ENCODE assay signal across 8 cellular contexts in the genomic region with DNA sequence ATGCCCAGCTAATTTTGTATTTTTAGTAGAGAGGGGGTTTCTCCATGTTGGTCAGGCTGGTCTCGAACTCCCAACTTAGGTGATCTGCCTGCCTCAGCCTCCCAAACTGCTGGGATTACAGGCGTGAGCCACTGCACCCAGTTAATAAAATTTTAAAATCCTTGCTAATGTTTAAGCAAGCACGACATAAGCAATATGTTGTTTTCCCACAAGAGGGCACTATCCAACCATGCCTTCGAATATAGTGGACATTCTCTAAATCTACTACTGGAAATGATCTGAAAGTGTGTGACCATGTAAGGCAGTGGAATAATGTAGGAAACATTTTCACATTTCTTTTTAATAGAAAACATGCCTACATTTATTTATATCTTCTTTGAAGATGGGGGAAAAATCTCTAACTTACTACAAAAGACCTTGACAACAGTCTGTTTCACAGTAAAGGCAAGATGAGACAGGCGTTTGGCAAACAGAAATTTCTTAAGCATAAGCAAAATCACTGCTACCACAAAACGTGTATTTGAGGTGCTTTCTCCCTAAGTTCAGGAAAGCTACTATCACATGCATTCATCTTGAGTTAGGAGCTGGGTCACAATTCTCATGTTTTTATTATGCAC. TPM values are rescaled to one million over a fixed set of nuclear protein-coding genes. Genes with fewer than 3 reads are reported as not detected.
A peak's percentile ranks its signal among the peaks of the same experiment; 100 is the strongest.
DNase-seq lines count a peak whose midpoint lies in the region; ATAC-seq and TF ChIP-seq lines count a peak whose summit lies in the region.

No MANE protein-coding gene starts in this region.

- WGBS in right cardiac atrium: 23% methylated on average over 6 of the region's 6 CpGs

- H3K27me3 ChIP-seq in ascending aorta (no peaks in the 10 kb centered on the region), right cardiac atrium (ENCODE audit: control insufficient read depth, insufficient read depth) (no peaks in the 10 kb centered on the region)

- H3K27ac ChIP-seq in ascending aorta: peak overlapping the region; percentile 76 to 85
- peak overlapping the region; percentile 81 for H3K27ac ChIP-seq in right cardiac atrium (ENCODE audit: low read length)

- ATAC-seq in natural killer cell (peak; percentile 28 to 62 (median 47)), right cardiac atrium (peak; percentile 80 to 84), HG03460 (IDR thresholded peaks at IDR 0.05; ENCODE audit: unreplicated experiment) (no peak), GM18858 (IDR thresholded peaks at IDR 0.05; ENCODE audit: unreplicated experiment) (no peak)
- ATAC-seq in natural killer cell treated with Interleukin-12 subunit alpha and Interleukin-12 subunit beta and Interleukin-15 and Interleukin-18, amount 100 ng/mL, for 72 hours: no peak

- H3K4me1 ChIP-seq in ascending aorta (peaks cover 11 to 51% of the 10 kb centered on the region in 2 donors), right cardiac atrium (ENCODE audit: control insufficient read depth, insufficient read depth, low read length) (peaks cover 6% of the 10 kb centered on the region)

- H3K36me3 Mint-ChIP-seq in natural killer cell: no peaks in the 10 kb centered on the region
- peaks cover 6% of the 10 kb centered on the region for H3K36me3 Mint-ChIP-seq in natural killer cell treated with Interleukin-12 subunit alpha and Interleukin-12 subunit beta and Interleukin-15 and Interleukin-18, amount 100 ng/mL, for 72 hours

- TF ChIP-seq CTCF in natural killer cell (IDR thresholded peaks at IDR 0.05) (peak; percentile 63), ascending aorta (IDR thresholded peaks at IDR 0.05) (peak; percentile 76 to 84 (median 83)), retinal pigment epithelial cell (conservative IDR thresholded peaks at IDR 0.05; ENCODE audit: low read depth, low read length) (peak; percentile 78)

- no peak overlapping the region for H3K4me3 Mint-ChIP-seq in natural killer cell
- no peak overlapping the region for H3K4me3 Mint-ChIP-seq in natural killer cell treated with Interleukin-12 subunit alpha and Interleukin-12 subunit beta and Interleukin-15 and Interleukin-18, amount 100 ng/mL, for 72 hours

- intact Hi-C loops in natural killer cell (cut with micrococcal nuclease) (loop anchor here (10.0 kb wide), 2 partner anchors 564 to 714 kb away; no protein-coding TSS in a partner anchor), ascending aorta (cut with DNase I) (loop anchor here (1.0 kb wide), 1 partner anchor 128 kb away; no protein-coding TSS in a partner anchor), right cardiac atrium (cut with DNase I) (loop anchor here (5.0 to 10.0 kb wide), 3 partner anchors 36 to 714 kb away; partner anchors contain the start of gene PITPNB (in 1 of the 4))

- H3K36me3 ChIP-seq in ascending aorta: peaks cover 10 to 16% of the 10 kb centered on the region in 2 donors

- no peaks in the 10 kb centered on the region for H3K27me3 Mint-ChIP-seq in natural killer cell (ENCODE audit: low read depth in 2 of 2)
- no peaks in the 10 kb centered on the region for H3K27me3 Mint-ChIP-seq in natural killer cell treated with Interleukin-12 subunit alpha and Interleukin-12 subunit beta and Interleukin-15 and Interleukin-18, amount 100 ng/mL, for 72 hours

- H3K9me3 ChIP-seq in ascending aorta (no peaks in the 10 kb centered on the region), right cardiac atrium (ENCODE audit: control insufficient read depth, low read length) (no peaks in the 10 kb centered on the region)

- no peak overlapping the region for H3K27ac Mint-ChIP-seq in natural killer cell
- no peak overlapping the region for H3K27ac Mint-ChIP-seq in natural killer cell treated with Interleukin-12 subunit alpha and Interleukin-12 subunit beta and Interleukin-15 and Interleukin-18, amount 100 ng/mL, for 72 hours

- H3K9me3 Mint-ChIP-seq in natural killer cell: no peaks in the 10 kb centered on the region
- H3K9me3 Mint-ChIP-seq in natural killer cell treated with Interleukin-12 subunit alpha and Interleukin-12 subunit beta and Interleukin-15 and Interleukin-18, amount 100 ng/mL, for 72 hours: no peaks in the 10 kb centered on the region

- peak overlapping the region in 1 of 2 donors; percentile 8 for H3K4me3 ChIP-seq in ascending aorta
- H3K4me3 ChIP-seq in right cardiac atrium (ENCODE audit: low read length): no peak overlapping the region
- H3K4me3 ChIP-seq in retinal pigment epithelial cell (ENCODE audit: low read length): no peak overlapping the region

- DNase-seq in natural killer cell: no peak
- no peak for DNase-seq in natural killer cell treated with Interleukin-12 subunit alpha and Interleukin-12 subunit beta and Interleukin-15 and Interleukin-18, amount 100 ng/mL, for 72 hours (ENCODE audit: low spot score)
- DNase-seq in NCI-H2227 (lab: John Stamatoyannopoulos, UW; ENCODE audit: unreplicated experiment): peak; percentile 50
- peak in 1 of 2 donors; percentile 76 for DNase-seq in ascending aorta (ENCODE audit: low spot score in 2 of 2)
- DNase-seq in right cardiac atrium: no peak
- DNase-seq in retinal pigment epithelial cell (ENCODE audit: low read depth): peak; percentile 54

- H3K4me1 Mint-ChIP-seq in natural killer cell: peaks cover 22 to 32% of the 10 kb centered on the region in 2 donors
- H3K4me1 Mint-ChIP-seq in natural killer cell treated with Interleukin-12 subunit alpha and Interleukin-12 subunit beta and Interleukin-15 and Interleukin-18, amount 100 ng/mL, for 72 hours (ENCODE audit: low read depth in 2 of 2): peaks cover 10 to 20% of the 10 kb centered on the region in 2 donors

RNA-seq across cellular contexts. Expression of gene PITPNB, which starts 38.2 kb away (rescaled TPM):
- 10 to 100 TPM; 58.4 to 77.7 (median 65.1) TPM for total RNA-seq in natural killer cell
- 100 to 1,000 TPM; 105 to 123 TPM for total RNA-seq in natural killer cell treated with Interleukin-12 subunit alpha and Interleukin-12 subunit beta and Interleukin-15 and Interleukin-18, amount 100 ng/mL, for 72 hours
- total RNA-seq in ascending aorta: 42.1 TPM
- total RNA-seq in right cardiac atrium: 10 to 100 TPM; 77.3 to 92.7 (median 84.1) TPM
- 24.5 TPM for polyA plus RNA-seq in right cardiac atrium

Comparison
In these comparisons a context has a peak if more than half of its experiments do, and no peak if none do; other contexts are left out.
1. ATAC-seq: peak in natural killer cell (3 of 3) and right cardiac atrium (2 of 2); none in natural killer cell treated with Interleukin-12 subunit alpha and Interleukin-12 subunit beta and Interleukin-15 and Interleukin-18, amount 100 ng/mL, for 72 hours (0 of 2), HG03460 (single experiment) and GM18858 (single experiment).
2. DNase-seq: peak in NCI-H2227 (single experiment) and retinal pigment epithelial cell (single experiment); none in natural killer cell (single experiment), natural killer cell treated with Interleukin-12 subunit alpha and Interleukin-12 subunit beta and Interleukin-15 and Interleukin-18, amount 100 ng/mL, for 72 hours (single experiment) and right cardiac atrium (0 of 3).
3. Peak in every context shown above with its lines, with median percentiles within 50 percentile points of each other: CTCF ChIP-seq.